In the genomic region with DNA sequence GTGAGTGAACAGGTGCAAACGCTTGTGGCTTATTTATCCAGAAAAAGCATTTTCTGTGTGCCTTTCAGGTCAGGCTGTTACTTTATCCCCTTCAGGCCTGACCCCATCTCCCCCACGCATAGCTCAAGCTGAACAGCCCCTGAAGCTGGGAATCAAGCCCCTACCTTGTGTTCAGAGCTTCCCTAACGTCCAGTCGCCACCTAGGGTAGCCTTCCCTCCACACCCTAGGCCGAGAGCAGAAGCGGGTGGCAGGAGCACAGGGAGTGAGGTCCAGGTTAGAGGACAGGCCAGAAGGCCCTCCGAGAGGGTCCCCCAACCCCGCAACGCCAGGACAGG, we compare ENCODE assay signal across 7 cellular contexts. TPM values are rescaled to one million over a fixed set of nuclear protein-coding genes. Genes with fewer than 3 reads are reported as not detected.
DNase-seq lines count a peak whose midpoint lies in the region; TF ChIP-seq lines count a peak whose summit lies in the region.
"Had no signal": no experiment of that assay in that cellular context is flagged by ENCODE, and none has a peak within 500 bp of the region (broad histone marks: within the 10 kb centered on the region; RNA-seq: fewer than 3 reads in every experiment).

No MANE protein-coding gene starts in this region.

- peak overlapping the region; percentile 56 for H3K4me3 Mint-ChIP-seq in activated naive CD4-positive, alpha-beta T cell treated with anti-CD3 and anti-CD28 coated beads, Interleukin-2, amount 10 ng/mL, durations not matched to agents 7 days and 5 days
- H3K4me3 Mint-ChIP-seq in type B pancreatic cell = peak overlapping the region; percentile 86

- peaks cover 35% of the 10 kb centered on the region for H3K27me3 Mint-ChIP-seq in activated naive CD4-positive, alpha-beta T cell treated with anti-CD3 and anti-CD28 coated beads, Interleukin-2, amount 10 ng/mL, durations not matched to agents 7 days and 5 days
- H3K27me3 Mint-ChIP-seq in type B pancreatic cell = no peaks in the 10 kb centered on the region

- no CpG with 5 or more reads among the region's 9 CpGs for WGBS in iPS DF 6.9 (ENCODE audit: insufficient coverage, insufficient read length)

- no peaks in the 10 kb centered on the region for H3K27me3 ChIP-seq in iPS DF 6.9 (ENCODE audit: control insufficient read depth, insufficient read depth, low read length)

- in situ Hi-C loops in GM13977 (cut with MboI; ENCODE audit: low pct_unique_long_range_greater_than_20kb, low sequenced_read_pairs, unreplicated experiment) = no loop called here

- H3K27ac ChIP-seq in iPS DF 6.9 (ENCODE audit: low read length) = no peak overlapping the region

- peaks cover 2% of the 10 kb centered on the region for H3K36me3 Mint-ChIP-seq in activated naive CD4-positive, alpha-beta T cell treated with anti-CD3 and anti-CD28 coated beads, Interleukin-2, amount 10 ng/mL, durations not matched to agents 7 days and 5 days
- H3K36me3 Mint-ChIP-seq in type B pancreatic cell = peaks cover 9% of the 10 kb centered on the region

- H3K4me1 Mint-ChIP-seq in activated naive CD4-positive, alpha-beta T cell treated with anti-CD3 and anti-CD28 coated beads, Interleukin-2, amount 10 ng/mL, durations not matched to agents 7 days and 5 days = peaks cover 14% of the 10 kb centered on the region
- H3K4me1 Mint-ChIP-seq in type B pancreatic cell (ENCODE audit: unreplicated experiment) = peaks cover 44% of the 10 kb centered on the region

- DNase-seq in activated naive CD4-positive, alpha-beta T cell treated with anti-CD3 and anti-CD28 coated beads, Interleukin-2, amount 10 ng/mL, durations not matched to agents 7 days and 5 days = no peak
- DNase-seq in activated naive CD4-positive, alpha-beta T cell treated with anti-CD3 and anti-CD28 coated beads, Interleukin-2, amount 50 U/mL, for 16 hours = no peak
- DNase-seq in iPS DF 6.9 (ENCODE audit: low read depth, low spot score) = no peak
- no peak for DNase-seq in type B pancreatic cell (ENCODE audit: extremely low spot score, unreplicated experiment)
- DNase-seq in GM13977 (ENCODE audit: low spot score) = no peak
- DNase-seq in activated CD4-positive, alpha-beta T cell treated with anti-CD3 and anti-CD28 coated beads, Interleukin-2, amount 50 U/mL, for 4 hours = no peak
- DNase-seq: NCI-H1092 had no signal

- TF ChIP-seq CTCF in type B pancreatic cell (conservative IDR thresholded peaks at IDR 0.05) (no peak), GM13977 (IDR thresholded peaks at IDR 0.05; ENCODE audit: extremely low read depth, insufficient read depth, missing control alignments) (no peak)

- H3K36me3 ChIP-seq in iPS DF 6.9 (ENCODE audit: control insufficient read depth, insufficient read depth, low read length) = no peaks in the 10 kb centered on the region

- no peak overlapping the region for H3K27ac Mint-ChIP-seq in activated naive CD4-positive, alpha-beta T cell treated with anti-CD3 and anti-CD28 coated beads, Interleukin-2, amount 10 ng/mL, durations not matched to agents 7 days and 5 days
- H3K27ac Mint-ChIP-seq in type B pancreatic cell = peak overlapping the region; percentile 33

- no peaks in the 10 kb centered on the region for H3K9me3 ChIP-seq in iPS DF 6.9 (ENCODE audit: control insufficient read depth, insufficient read depth, low read length)

- H3K4me1 ChIP-seq in iPS DF 6.9 (ENCODE audit: control insufficient read depth, insufficient read depth, low read length) = peaks cover 6% of the 10 kb centered on the region

- H3K4me3 ChIP-seq in iPS DF 6.9 (ENCODE audit: low read length) = peak overlapping the region; percentile 42; the same call in 1 of the 2 replicates

- CTCF ChIA-PET in activated naive CD4-positive, alpha-beta T cell treated with anti-CD3 and anti-CD28 coated beads, Interleukin-2, amount 10 ng/mL, durations not matched to agents 7 days and 5 days (lab: Charles Lee) = interaction anchor here (0.7 to 1.2 kb wide), 6 partner anchors 10 to 46 kb away, joined by 3 to 7 read pairs (median 4); partner anchors contain the start of genes MRPL43 and TWNK

- H3K9me3 Mint-ChIP-seq in activated naive CD4-positive, alpha-beta T cell treated with anti-CD3 and anti-CD28 coated beads, Interleukin-2, amount 10 ng/mL, durations not matched to agents 7 days and 5 days = no peaks in the 10 kb centered on the region
- no peaks in the 10 kb centered on the region for H3K9me3 Mint-ChIP-seq in type B pancreatic cell

RNA-seq across cellular contexts. Expression of gene SEMA4G, which starts 0.5 kb away (rescaled TPM):
- 28.0 and 46.0 TPM in 2 replicates for total RNA-seq in type B pancreatic cell (ENCODE audit: low replicate concordance)

RNA-seq across cellular contexts. Expression of gene MRPL43, which starts 18.5 kb away (rescaled TPM):
- 69.7 and 74.2 TPM in 2 replicates for total RNA-seq in type B pancreatic cell (ENCODE audit: low replicate concordance)

RNA-seq across cellular contexts. Expression of gene TWNK, which starts 18.5 kb away (rescaled TPM):
- 11.3 and 19.2 TPM in 2 replicates for total RNA-seq in type B pancreatic cell (ENCODE audit: low replicate concordance)

RNA-seq across cellular contexts. Expression of gene LZTS2, which starts 30.8 kb away (rescaled TPM):
- total RNA-seq in type B pancreatic cell (ENCODE audit: low replicate concordance) = 50.2 and 86.6 TPM in 2 replicates

RNA-seq across cellular contexts. Expression of gene SLF2, which starts 56.0 kb away (rescaled TPM):
- total RNA-seq in type B pancreatic cell (ENCODE audit: low replicate concordance) = 22.0 and 46.1 TPM in 2 replicates
